8 cellular contexts compared by ENCODE assay signal in the genomic region with DNA sequence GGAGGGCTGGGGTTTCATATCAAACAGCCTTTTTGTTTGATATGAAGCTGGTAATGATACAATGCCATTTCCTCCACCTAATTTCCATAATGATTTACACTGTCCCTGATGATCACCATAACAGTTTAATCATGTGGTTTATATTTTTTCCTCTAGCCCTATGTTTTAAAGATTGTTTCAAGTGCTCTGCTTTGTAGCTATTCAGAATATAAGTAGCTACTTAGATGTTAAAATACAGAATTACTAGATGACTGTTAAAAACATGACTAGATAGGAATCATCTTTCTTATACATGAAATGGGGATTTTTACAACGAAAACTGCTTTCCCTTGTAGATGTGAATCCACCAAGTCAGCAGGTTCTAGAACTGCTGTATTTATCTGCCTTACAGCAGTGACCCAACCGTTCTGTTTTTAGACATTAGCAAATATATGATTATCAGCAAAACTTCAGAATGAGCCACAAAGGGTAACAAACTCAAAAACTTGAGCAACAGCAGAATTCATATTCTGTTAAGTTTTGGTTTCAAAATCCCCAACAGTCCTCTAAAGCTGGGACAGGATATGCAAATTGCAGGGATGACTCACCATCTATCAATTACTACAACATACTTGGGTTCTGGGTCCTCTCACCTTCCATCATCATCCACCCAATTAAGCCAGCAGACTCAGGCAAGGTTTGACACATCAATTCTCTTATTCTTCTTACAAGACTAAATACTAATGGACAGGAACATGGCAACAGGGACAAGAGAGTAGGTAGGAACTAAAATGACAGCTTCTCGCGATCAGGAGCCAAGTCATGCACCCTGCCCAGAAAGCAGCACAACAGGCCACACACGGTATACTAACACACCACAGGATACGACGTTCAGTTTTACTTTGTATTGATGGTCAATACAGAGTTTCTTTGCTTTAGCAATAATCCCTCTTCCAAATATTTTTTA.
DNase-seq lines count a peak whose midpoint lies in the region; ATAC-seq and TF ChIP-seq lines count a peak whose summit lies in the region.

No MANE protein-coding gene starts in this region.

- no peak overlapping the region for H3K4me3 ChIP-seq in gastroesophageal sphincter

- H3K27me3 ChIP-seq in gastroesophageal sphincter: no peaks in the 10 kb centered on the region

- H3K36me3 ChIP-seq in gastroesophageal sphincter: no peaks in the 10 kb centered on the region

- peaks cover 90% of the 10 kb centered on the region for H3K4me1 Mint-ChIP-seq in activated CD8-positive, alpha-beta T cell treated with anti-CD3 and anti-CD28 coated beads for 36 hours (ENCODE audit: low read depth)

- peaks cover under 1 to 51% (median 2%) of the 10 kb centered on the region in 3 donors for H3K4me1 ChIP-seq in gastroesophageal sphincter

- CTCF ChIA-PET in activated CD8-positive, alpha-beta T cell treated with anti-CD3 and anti-CD28 coated beads for 36 hours (lab: Charles Lee): interaction anchor here (1.0 to 7.0 kb wide), 12 partner anchors 10 to 56 kb away, joined by 3 to 32 read pairs (median 4); no protein-coding TSS in a partner anchor

- H3K27me3 Mint-ChIP-seq in activated CD8-positive, alpha-beta T cell treated with anti-CD3 and anti-CD28 coated beads for 36 hours: no peaks in the 10 kb centered on the region

- H3K36me3 Mint-ChIP-seq in activated CD8-positive, alpha-beta T cell treated with anti-CD3 and anti-CD28 coated beads for 36 hours (ENCODE audit: low read depth): peaks cover 29% of the 10 kb centered on the region

- 83 to 86% methylated on average over 7 of the region's 7 CpGs for WGBS in gastroesophageal sphincter (ENCODE audit: low coverage in 1 of 2), 2 donors

- H3K9me3 ChIP-seq in gastroesophageal sphincter: no peaks in the 10 kb centered on the region

- H3K4me3 Mint-ChIP-seq in activated CD8-positive, alpha-beta T cell treated with anti-CD3 and anti-CD28 coated beads for 36 hours: peak overlapping the region; percentile 67

- peak overlapping the region; percentile 95 for H3K27ac Mint-ChIP-seq in activated CD8-positive, alpha-beta T cell treated with anti-CD3 and anti-CD28 coated beads for 36 hours

- no peak for TF ChIP-seq POLR2A in gastroesophageal sphincter (IDR thresholded peaks at IDR 0.05)

- no peak for TF ChIP-seq EP300 in gastroesophageal sphincter (IDR thresholded peaks at IDR 0.05)

- intact Hi-C loops in activated CD8-positive, alpha-beta T cell treated with anti-CD3 and anti-CD28 coated beads for 36 hours (cut with micrococcal nuclease): loop anchor here (1.0 to 5.0 kb wide), 2 partner anchors 16 to 52 kb away; no protein-coding TSS in a partner anchor

- H3K27ac ChIP-seq in gastroesophageal sphincter: peak overlapping the region in 1 of 4 donors; percentile 35

- peak; percentile 68 for ATAC-seq in GM21360 (IDR thresholded peaks at IDR 0.05; ENCODE audit: unreplicated experiment)
- ATAC-seq in HG03469 (IDR thresholded peaks at IDR 0.05; ENCODE audit: unreplicated experiment): peak; percentile 60
- peak; percentile 76 for ATAC-seq in activated CD8-positive, alpha-beta T cell treated with anti-CD3 and anti-CD28 coated beads for 36 hours
- peak; percentile 74 for ATAC-seq in gastroesophageal sphincter

- no peak for TF ChIP-seq CTCF in activated CD8-positive, alpha-beta T cell treated with anti-CD3 and anti-CD28 coated beads for 36 hours (IDR thresholded peaks at IDR 0.05)
- TF ChIP-seq CTCF in gastroesophageal sphincter (IDR thresholded peaks at IDR 0.05): no peak

- peaks cover 3% of the 10 kb centered on the region for H3K9me3 Mint-ChIP-seq in activated CD8-positive, alpha-beta T cell treated with anti-CD3 and anti-CD28 coated beads for 36 hours

- POLR2A ChIA-PET in activated CD8-positive, alpha-beta T cell treated with anti-CD3 and anti-CD28 coated beads for 36 hours (lab: Charles Lee): interaction anchor here (0.6 to 5.7 kb wide), 16 partner anchors 9 to 194 kb away, joined by 3 to 48 read pairs (median 5); no protein-coding TSS in a partner anchor

- DNase-seq in ELR (ENCODE audit: low read depth): peak; percentile 77
- DNase-seq in activated CD8-positive, alpha-beta T cell treated with anti-CD3 and anti-CD28 coated beads for 36 hours: peak; percentile 64
- DNase-seq in stimulated activated naive CD4-positive, alpha-beta T cell treated with Interleukin-2 at 50 U/mL for 16 hours (lab: John Stamatoyannopoulos, UW): peak; percentile 51
- DNase-seq in ecto neural progenitor cell (ENCODE audit: low spot score): no peak
- no peak for DNase-seq in NK-92 (lab: John Stamatoyannopoulos, UW; ENCODE audit: unreplicated experiment)

Comparison
In these comparisons a context has a peak if more than half of its experiments do, and no peak if none do; other contexts are left out.
1. DNase-seq: peak in ELR (single experiment), activated CD8-positive, alpha-beta T cell treated with anti-CD3 and anti-CD28 coated beads for 36 hours (single experiment) and stimulated activated naive CD4-positive, alpha-beta T cell treated with Interleukin-2 at 50 U/mL for 16 hours (single experiment); none in ecto neural progenitor cell (single experiment) and NK-92 (single experiment).
2. Peak in every context shown above with its lines, with median percentiles within 50 percentile points of each other: ATAC-seq.